Comparison of ENCODE assay signal across 10 cellular contexts in genomic region chr3:17573396-17573795, GRCh38.
DNase-seq lines count a peak whose midpoint lies in the region; ATAC-seq and TF ChIP-seq lines count a peak whose summit lies in the region.
"Had no signal": no experiment of that assay in that cellular context is flagged by ENCODE, and none has a peak within 500 bp of the region (broad histone marks: within the 10 kb centered on the region; RNA-seq: fewer than 3 reads in every experiment).

No MANE protein-coding gene starts in this region.

- intact Hi-C loops in activated B cell treated with CpG ODN at 0.5 μM for 24 hours (cut with micrococcal nuclease): no loop called here
- intact Hi-C loops in left ventricle myocardium inferior (cut with micrococcal nuclease): no loop called here

- H3K9me3 ChIP-seq in endodermal cell (ENCODE audit: control insufficient read depth, low read length) (no peaks in the 10 kb centered on the region), left ventricle myocardium inferior (replicated peaks) (no peaks in the 10 kb centered on the region)

- H3K4me1 Mint-ChIP-seq in activated B cell treated with CpG ODN at 0.5 μM for 24 hours (no peaks in the 10 kb centered on the region), endodermal cell (no peaks in the 10 kb centered on the region)

- TF ChIP-seq CTCF in activated B cell treated with CpG ODN at 0.5 μM for 24 hours (IDR thresholded peaks at IDR 0.05) (no peak), endodermal cell (conservative IDR thresholded peaks at IDR 0.05) (no peak), left ventricle myocardium inferior (IDR thresholded peaks at IDR 0.05; ENCODE audit: borderline replicate concordance) (no peak)

- no peak overlapping the region for H3K4me3 Mint-ChIP-seq in activated B cell treated with CpG ODN at 0.5 μM for 24 hours
- no peak overlapping the region for H3K4me3 Mint-ChIP-seq in endodermal cell
- H3K4me3 Mint-ChIP-seq: nephron; T-helper 1 cell treated with Interleukin-12 subunit alpha and Interleukin-12 subunit beta and Interleukin-4 antibody, amounts not matched to agents 30 μg/mL and 1 μg/mL, for 36 hours had no signal

- 83 to 89% methylated on average over 1 of the region's 1 CpG for WGBS in endodermal cell (ENCODE audit: insufficient coverage in 1 of 2, insufficient read length in 1 of 2), 2 experiments

- H3K4me1 ChIP-seq in endodermal cell (ENCODE audit: control insufficient read depth, insufficient read depth, low read length) (no peaks in the 10 kb centered on the region), left ventricle myocardium inferior (peaks cover 9% of the 10 kb centered on the region)

- H3K9me3 Mint-ChIP-seq in activated B cell treated with CpG ODN at 0.5 μM for 24 hours (no peaks in the 10 kb centered on the region), endodermal cell (no peaks in the 10 kb centered on the region)
- H3K9me3 Mint-ChIP-seq: nephron; T-helper 1 cell treated with Interleukin-12 subunit alpha and Interleukin-12 subunit beta and Interleukin-4 antibody, amounts not matched to agents 30 μg/mL and 1 μg/mL, for 36 hours had no signal

- H3K36me3 Mint-ChIP-seq in activated B cell treated with CpG ODN at 0.5 μM for 24 hours (ENCODE audit: low read depth) (no peaks in the 10 kb centered on the region), endodermal cell (ENCODE audit: low read depth) (peaks cover 1% of the 10 kb centered on the region)

- CTCF ChIA-PET in activated B cell treated with CpG ODN at 0.5 μM for 24 hours (lab: Charles Lee): no interaction called here

- ATAC-seq in GM18907 (IDR thresholded peaks at IDR 0.05; ENCODE audit: unreplicated experiment) (peak; percentile 93), GM21737 (IDR thresholded peaks at IDR 0.05; ENCODE audit: unreplicated experiment) (peak; percentile 77), HG03196 (IDR thresholded peaks at IDR 0.05; ENCODE audit: unreplicated experiment) (peak; percentile 94), activated B cell treated with CpG ODN at 0.5 μM for 24 hours (ENCODE audit: low read depth) (peak; percentile 60)

- H3K27ac ChIP-seq in endodermal cell (ENCODE audit: low read depth, low read length): no peak overlapping the region
- no peak overlapping the region for H3K27ac ChIP-seq in left ventricle myocardium inferior (replicated peaks)
- no peak overlapping the region for H3K27ac ChIP-seq in substantia nigra (ENCODE audit: low read depth, low read length, poor library complexity, severe bottlenecking)

- no peak overlapping the region for H3K4me3 ChIP-seq in endodermal cell (ENCODE audit: low read length)
- H3K4me3 ChIP-seq in left ventricle myocardium inferior: no peak overlapping the region

- H3K27me3 ChIP-seq in endodermal cell (ENCODE audit: control insufficient read depth, insufficient read depth, low read length, poor library complexity, severe bottlenecking) (no peaks in the 10 kb centered on the region), left ventricle myocardium inferior (ENCODE audit: low read depth) (no peaks in the 10 kb centered on the region)

- H3K27me3 Mint-ChIP-seq in activated B cell treated with CpG ODN at 0.5 μM for 24 hours (no peaks in the 10 kb centered on the region), endodermal cell (ENCODE audit: insufficient read depth) (no peaks in the 10 kb centered on the region)

- no peak for DNase-seq in activated B cell treated with CpG ODN at 0.5 μM for 24 hours
- no peak for DNase-seq in NCI-H345 (lab: John Stamatoyannopoulos, UW)
- no peak for DNase-seq in endodermal cell
- no peak for DNase-seq in left ventricle myocardium inferior
- DNase-seq in substantia nigra (lab: John Stamatoyannopoulos, UW): no peak

- H3K9ac ChIP-seq in endodermal cell (ENCODE audit: extremely low read depth, low read length, poor library complexity, severe bottlenecking): no peak overlapping the region

- POLR2A ChIA-PET in activated B cell treated with CpG ODN at 0.5 μM for 24 hours (lab: Charles Lee): no interaction called here

- H3K36me3 ChIP-seq in endodermal cell (ENCODE audit: control insufficient read depth, insufficient read depth, low read length): no peaks in the 10 kb centered on the region
- H3K36me3 ChIP-seq in left ventricle myocardium inferior: no peaks in the 10 kb centered on the region

- H3K27ac Mint-ChIP-seq in activated B cell treated with CpG ODN at 0.5 μM for 24 hours: no peak overlapping the region
- no peak overlapping the region for H3K27ac Mint-ChIP-seq in endodermal cell
- H3K27ac Mint-ChIP-seq: nephron; T-helper 1 cell treated with Interleukin-12 subunit alpha and Interleukin-12 subunit beta and Interleukin-4 antibody, amounts not matched to agents 30 μg/mL and 1 μg/mL, for 36 hours had no signal
